Comparison of ENCODE assay signal across 1 cellular context in the genomic region with DNA sequence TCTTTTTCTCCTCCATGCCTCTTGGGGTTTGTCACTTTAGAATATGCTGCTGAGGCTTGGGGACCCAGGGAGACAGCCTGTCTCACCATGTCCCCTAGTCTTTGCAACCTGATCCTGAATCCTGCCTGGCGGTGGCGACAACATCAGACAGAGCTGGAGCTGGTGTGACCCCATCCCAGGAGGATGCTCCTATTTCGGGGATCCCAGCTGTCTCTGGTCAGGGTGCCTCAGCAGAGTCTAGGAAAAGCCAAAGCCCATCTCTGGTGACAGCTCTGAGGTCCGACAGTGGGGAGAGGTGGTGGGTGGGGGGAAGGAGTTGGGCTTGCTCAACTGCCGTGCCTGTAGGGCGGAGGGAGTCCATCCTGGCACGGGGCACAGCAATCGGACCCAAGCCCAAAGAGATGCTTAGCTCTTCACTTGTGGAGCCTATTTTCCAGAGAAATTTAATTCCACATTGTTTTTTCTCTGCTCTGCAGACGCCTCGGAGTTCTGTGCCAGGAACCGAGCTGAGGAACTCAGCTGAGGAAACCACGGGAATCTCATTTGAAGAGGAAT.
TF ChIP-seq lines count a peak whose summit lies in the region.

No MANE protein-coding gene starts in this region.

TF ChIP-seq in HepG2, 621 proteins besides CTCF, POLR2A, EP300 and RAD21 (continued from another document and continues in another):
- no peak for TF ChIP-seq PLSCR1 (CRISPR knock-in tag; IDR thresholded peaks at IDR 0.05; ENCODE audit: borderline replicate concordance)
- TF ChIP-seq AGO2 (optimal IDR thresholded peaks at IDR 0.05; ENCODE audit: low read depth, low read length) = no peak
- no peak for TF ChIP-seq ZNF180 (CRISPR knock-in tag; IDR thresholded peaks at IDR 0.05; ENCODE audit: borderline replicate concordance, low read depth)
- TF ChIP-seq SMAD1 (CRISPR knock-in tag; IDR thresholded peaks at IDR 0.05; ENCODE audit: borderline replicate concordance, low read depth) = no peak
- TF ChIP-seq ZNF768 (CRISPR knock-in tag; IDR thresholded peaks at IDR 0.05) = 0 out of 2 replicates have a peak, but pooled peaks have one; percentile 25
- TF ChIP-seq, protein P1, sequence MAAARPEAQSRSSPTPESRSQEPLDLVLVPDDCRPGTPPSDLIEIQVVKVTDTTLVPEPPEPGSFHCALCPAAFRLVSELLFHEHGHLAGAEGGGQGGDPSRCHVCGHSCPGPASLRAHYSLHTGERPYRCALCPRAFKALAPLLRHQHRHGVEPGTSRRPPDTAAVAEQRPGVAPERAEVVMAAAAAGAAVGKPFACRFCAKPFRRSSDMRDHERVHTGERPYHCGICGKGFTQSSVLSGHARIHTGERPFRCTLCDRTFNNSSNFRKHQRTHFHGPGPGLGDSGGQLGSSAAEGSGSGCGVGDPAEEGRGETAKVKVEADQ (CRISPR knock-in tag; IDR thresholded peaks at IDR 0.05; ENCODE audit: borderline replicate concordance) = no peak
- TF ChIP-seq ZNF746 (CRISPR knock-in tag; IDR thresholded peaks at IDR 0.05) = 0 out of 2 replicates have a peak, but pooled peaks have one; percentile 43
- TF ChIP-seq CHD2 (IDR thresholded peaks at IDR 0.05; ENCODE audit: low read depth, low read length) = 0 out of 2 replicates have a peak, but pooled peaks have one; percentile 47
- TF ChIP-seq MBD4 (IDR thresholded peaks at IDR 0.05; ENCODE audit: borderline replicate concordance, low read length) = no peak
- no peak for TF ChIP-seq ZNF609 (CRISPR knock-in tag; IDR thresholded peaks at IDR 0.05; ENCODE audit: borderline replicate concordance)
- TF ChIP-seq, protein P2, sequence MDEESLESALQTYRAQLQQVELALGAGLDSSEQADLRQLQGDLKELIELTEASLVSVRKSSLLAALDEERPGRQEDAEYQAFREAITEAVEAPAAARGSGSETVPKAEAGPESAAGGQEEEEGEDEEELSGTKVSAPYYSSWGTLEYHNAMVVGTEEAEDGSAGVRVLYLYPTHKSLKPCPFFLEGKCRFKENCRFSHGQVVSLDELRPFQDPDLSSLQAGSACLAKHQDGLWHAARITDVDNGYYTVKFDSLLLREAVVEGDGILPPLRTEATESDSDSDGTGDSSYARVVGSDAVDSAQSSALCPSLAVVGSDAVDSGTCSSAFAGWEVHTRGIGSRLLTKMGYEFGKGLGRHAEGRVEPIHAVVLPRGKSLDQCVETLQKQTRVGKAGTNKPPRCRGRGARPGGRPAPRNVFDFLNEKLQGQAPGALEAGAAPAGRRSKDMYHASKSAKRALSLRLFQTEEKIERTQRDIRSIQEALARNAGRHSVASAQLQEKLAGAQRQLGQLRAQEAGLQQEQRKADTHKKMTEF (CRISPR knock-in tag; IDR thresholded peaks at IDR 0.05) = no peak
- no peak for TF ChIP-seq ZNF614 (CRISPR knock-in tag; IDR thresholded peaks at IDR 0.05; ENCODE audit: borderline replicate concordance)
- no peak for TF ChIP-seq PRPF4 (IDR thresholded peaks at IDR 0.05; ENCODE audit: low read depth, low read length, poor library complexity, severe bottlenecking)
- TF ChIP-seq ZNF430 (CRISPR knock-in tag; IDR thresholded peaks at IDR 0.05) = 0 out of 2 replicates have a peak, but pooled peaks have one; percentile 44
- no peak for TF ChIP-seq ZNF616 (CRISPR knock-in tag; IDR thresholded peaks at IDR 0.05; ENCODE audit: low read depth)
- TF ChIP-seq SALL2 (CRISPR knock-in tag; IDR thresholded peaks at IDR 0.05) = no peak
- no peak for TF ChIP-seq IKZF1 (IDR thresholded peaks at IDR 0.05)
- TF ChIP-seq CC2D1A (CRISPR knock-in tag; IDR thresholded peaks at IDR 0.05) = 0 out of 2 replicates have a peak, but pooled peaks have one; percentile 6
- TF ChIP-seq ASH2L (IDR thresholded peaks at IDR 0.05; ENCODE audit: insufficient read length, low read depth, low read length) = peak; percentile 17
- no peak for TF ChIP-seq ZNF503 (CRISPR knock-in tag; IDR thresholded peaks at IDR 0.05)
- no peak for TF ChIP-seq ZNF343 (CRISPR knock-in tag; IDR thresholded peaks at IDR 0.05)
- no peak for TF ChIP-seq ZNF251 (CRISPR knock-in tag; IDR thresholded peaks at IDR 0.05)
- no peak for TF ChIP-seq KDM5B (CRISPR knock-in tag; IDR thresholded peaks at IDR 0.05; ENCODE audit: borderline replicate concordance)
- TF ChIP-seq CENPX (CRISPR knock-in tag; IDR thresholded peaks at IDR 0.05) = no peak
- no peak for TF ChIP-seq ZNF563 (CRISPR knock-in tag; IDR thresholded peaks at IDR 0.05)
- TF ChIP-seq ZNF501 (CRISPR knock-in tag; IDR thresholded peaks at IDR 0.05) = 0 out of 2 replicates have a peak, but pooled peaks have one; percentile 46
- TF ChIP-seq DMTF1 (CRISPR knock-in tag; IDR thresholded peaks at IDR 0.05) = no peak
- TF ChIP-seq, protein P3, sequence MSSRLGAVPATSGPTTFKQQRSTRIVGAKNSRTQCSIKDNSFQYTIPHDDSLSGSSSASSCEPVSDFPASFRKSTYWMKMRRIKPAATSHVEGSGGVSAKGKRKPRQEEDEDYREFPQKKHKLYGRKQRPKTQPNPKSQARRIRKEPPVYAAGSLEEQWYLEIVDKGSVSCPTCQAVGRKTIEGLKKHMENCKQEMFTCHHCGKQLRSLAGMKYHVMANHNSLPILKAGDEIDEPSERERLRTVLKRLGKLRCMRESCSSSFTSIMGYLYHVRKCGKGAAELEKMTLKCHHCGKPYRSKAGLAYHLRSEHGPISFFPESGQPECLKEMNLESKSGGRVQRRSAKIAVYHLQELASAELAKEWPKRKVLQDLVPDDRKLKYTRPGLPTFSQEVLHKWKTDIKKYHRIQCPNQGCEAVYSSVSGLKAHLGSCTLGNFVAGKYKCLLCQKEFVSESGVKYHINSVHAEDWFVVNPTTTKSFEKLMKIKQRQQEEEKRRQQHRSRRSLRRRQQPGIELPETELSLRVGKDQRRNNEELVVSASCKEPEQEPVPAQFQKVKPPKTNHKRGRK (CRISPR knock-in tag; IDR thresholded peaks at IDR 0.05) = no peak
- TF ChIP-seq IKZF4 (CRISPR knock-in tag; IDR thresholded peaks at IDR 0.05; ENCODE audit: borderline replicate concordance, low read depth, not compliant biosample characterization) = no peak
- TF ChIP-seq HMGXB4 (CRISPR knock-in tag; IDR thresholded peaks at IDR 0.05; ENCODE audit: borderline replicate concordance in 1 of 2, low read depth in 1 of 2) = peak in 1 of 2 experiments; percentile 7; a peak in 1 of 4 replicates
- TF ChIP-seq ZNF644 (CRISPR knock-in tag; IDR thresholded peaks at IDR 0.05; ENCODE audit: low read depth) = no peak
- TF ChIP-seq TCF7L2 (IDR thresholded peaks at IDR 0.05; ENCODE audit: low read depth, low read length) = 0 out of 2 replicates have a peak, but pooled peaks have one; percentile 25
- no peak for TF ChIP-seq RXRA (CRISPR knock-in tag; IDR thresholded peaks at IDR 0.05)
- no peak for TF ChIP-seq ZNF274 (CRISPR knock-in tag; IDR thresholded peaks at IDR 0.05)
